In the genomic region with DNA sequence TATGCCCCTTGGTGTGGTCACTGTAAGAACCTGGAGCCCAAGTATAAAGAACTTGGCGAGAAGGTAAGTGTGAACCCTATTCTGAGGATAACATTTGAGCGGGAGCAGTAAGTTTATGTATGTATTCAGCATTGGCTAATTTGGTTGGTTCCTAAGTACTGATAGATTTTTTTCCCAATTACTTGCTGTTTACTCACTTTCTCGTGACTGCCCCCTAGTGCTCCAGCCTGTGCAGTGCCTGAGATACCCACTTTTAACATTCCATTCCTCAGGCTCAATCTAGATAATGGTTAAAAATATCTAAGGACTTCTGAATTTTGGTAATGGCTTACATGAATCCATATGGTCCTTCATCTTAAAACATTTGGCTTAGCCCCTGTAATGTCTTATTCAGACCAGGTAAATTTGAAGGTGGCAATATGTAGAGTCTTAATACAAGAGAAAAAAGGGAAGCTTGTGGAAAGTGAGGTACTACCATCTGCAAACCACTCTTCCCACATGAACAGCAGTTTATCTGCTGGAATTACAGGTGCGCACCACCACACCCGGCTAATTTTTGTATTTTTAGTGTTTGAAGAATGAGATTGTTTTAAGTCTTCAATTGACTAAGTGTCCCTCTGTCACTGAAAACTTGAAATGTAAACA, we compare ENCODE assay signal across 8 cellular contexts. TPM values are rescaled to one million over a fixed set of nuclear protein-coding genes. Genes with fewer than 3 reads are reported as not detected.
A peak's percentile ranks its signal among the peaks of the same experiment; 100 is the strongest.
DNase-seq lines count a peak whose midpoint lies in the region; ATAC-seq and TF ChIP-seq lines count a peak whose summit lies in the region.

No MANE protein-coding gene starts in this region.

- no peak for ATAC-seq in GM19463 (IDR thresholded peaks at IDR 0.05; ENCODE audit: unreplicated experiment)

- 66 to 71% (median 67%) methylated on average over 5 of the region's 5 CpGs for WGBS in ovary, 3 donors

- TF ChIP-seq CTCF in AG10803 (conservative IDR thresholded peaks at IDR 0.05; ENCODE audit: low read length) (peak; percentile 90), GM20000 (IDR thresholded peaks at IDR 0.05; ENCODE audit: extremely low read depth, missing control alignments) (peak; percentile 93), OCI-LY3 (IDR thresholded peaks at IDR 0.05; ENCODE audit: low read depth, low read length) (peak; percentile 82), fibroblast of the aortic adventitia (IDR thresholded peaks at IDR 0.05; ENCODE audit: insufficient read depth, low read length) (peak; percentile 91), ovary (IDR thresholded peaks at IDR 0.05) (peak; percentile 26 to 44 (median 36))

- no peak for TF ChIP-seq EP300 in ovary (IDR thresholded peaks at IDR 0.05)

- H3K4me2 ChIP-seq in OCI-LY3 (ENCODE audit: low read length): no peak overlapping the region

- H3K27ac ChIP-seq in OCI-LY3 (ENCODE audit: low read length) (no peak overlapping the region), ovary (no peak overlapping the region)

- no peak overlapping the region for H3K9ac ChIP-seq in OCI-LY3 (ENCODE audit: low read length)

- H3K4me3 ChIP-seq in AG10803 (ENCODE audit: low read length) (no peak overlapping the region), OCI-LY3 (ENCODE audit: low read length) (no peak overlapping the region), fibroblast of the aortic adventitia (ENCODE audit: low read depth, low read length) (no peak overlapping the region), ovary (no peak overlapping the region)

- H3K4me1 ChIP-seq in OCI-LY3 (ENCODE audit: low read length) (no peaks in the 10 kb centered on the region), ovary (ENCODE audit: insufficient read depth) (no peaks in the 10 kb centered on the region)

- intact Hi-C loops in ovary (cut with DNase I): no loop called here

- no peak for TF ChIP-seq POLR2A in ovary (IDR thresholded peaks at IDR 0.05)

- H3K9me3 ChIP-seq in OCI-LY3 (ENCODE audit: insufficient read depth, low read length): no peaks in the 10 kb centered on the region
- H3K9me3 ChIP-seq in ovary: no peaks in the 10 kb centered on the region

- DNase-seq in AG10803 (ENCODE audit: low read depth): peak; percentile 65
- peak; percentile 47 for DNase-seq in GM20000 (ENCODE audit: low spot score)
- DNase-seq in activated T-cell treated with anti-CD3 and anti-CD28 coated beads for 48 hours (ENCODE audit: low read depth): peak; percentile 45
- DNase-seq in fibroblast of the aortic adventitia (ENCODE audit: low read depth): peak; percentile 78
- DNase-seq in ovary: peak in 3 of 5 donors; percentile 54 to 66 (median 59)
- no peak for DNase-seq in DMS79 treated with DMSO at 0.1 percent for 48 hours (lab: John Stamatoyannopoulos, UW)

- H4K20me1 ChIP-seq in OCI-LY3 (ENCODE audit: insufficient read depth, low read length): peaks cover 37% of the 10 kb centered on the region; the same call in 1 of the 2 replicates

- H2AFZ ChIP-seq in OCI-LY3 (ENCODE audit: low read depth, low read length): no peak overlapping the region

- no peaks in the 10 kb centered on the region for H3K79me2 ChIP-seq in OCI-LY3 (ENCODE audit: low read length)

- H3K27me3 ChIP-seq in OCI-LY3 (ENCODE audit: low read depth, low read length) (no peaks in the 10 kb centered on the region), ovary (no peaks in the 10 kb centered on the region)

- H3K36me3 ChIP-seq in OCI-LY3 (replicated peaks; ENCODE audit: low read depth, low read length): peaks cover 75% of the 10 kb centered on the region
- H3K36me3 ChIP-seq in ovary: no peaks in the 10 kb centered on the region

RNA-seq across cellular contexts. Expression of a gene that starts 7.1 kb away (rescaled TPM):
- total RNA-seq in fibroblast of the aortic adventitia (ENCODE audit: low replicate concordance): 2.1 and 4.9 TPM in 2 replicates
- 1 to 10 TPM; 2.2 to 7.2 (median 5.5) TPM for total RNA-seq in ovary
- polyA plus RNA-seq in ovary: 1 to 10 TPM; 4.7 to 4.9 TPM

RNA-seq across cellular contexts. Expression of a gene that starts 22.4 kb away (rescaled TPM):
- 516 and 576 TPM in 2 replicates for total RNA-seq in fibroblast of the aortic adventitia (ENCODE audit: low replicate concordance)
- 100 to 1,000 TPM; 433 to 587 (median 484) TPM for total RNA-seq in ovary
- 100 to 1,000 TPM; 254 to 981 TPM for polyA plus RNA-seq in ovary

RNA-seq across cellular contexts. Expression of a gene that starts 23.5 kb away (rescaled TPM):
- 172 and 180 TPM in 2 replicates for total RNA-seq in fibroblast of the aortic adventitia (ENCODE audit: low replicate concordance)
- 100 to 1,000 TPM in 5 of 7 donors, 10 to 100 TPM in 2; 56.9 to 389 (median 260) TPM for total RNA-seq in ovary
- polyA plus RNA-seq in ovary: 100 to 1,000 TPM; 175 to 711 TPM

RNA-seq across cellular contexts. Expression of a gene that starts 30.3 kb away (rescaled TPM):
- total RNA-seq in fibroblast of the aortic adventitia (ENCODE audit: low replicate concordance): 0.18 TPM in 1 of 2 replicates, not detected in the other
- total RNA-seq in ovary: under 1 TPM in 5 of 7 donors, not detected in 2; 0.07 to 0.36 (median 0.18) TPM
- under 1 TPM in 1 of 2 donors, not detected in 1; 0.39 TPM for polyA plus RNA-seq in ovary

RNA-seq across cellular contexts. Expression of a gene that starts 30.7 kb away (rescaled TPM):
- total RNA-seq in fibroblast of the aortic adventitia (ENCODE audit: low replicate concordance) (3.7 and 16.4 TPM in 2 replicates), ovary (10 to 100 TPM in 6 of 7 donors, 1 to 10 TPM in 1; 9.1 to 20.7 (median 14.1) TPM)
- 10 to 100 TPM in 1 of 2 donors, 1 to 10 TPM in 1; 7.2 to 12.3 TPM for polyA plus RNA-seq in ovary

Comparison
In these comparisons a context has a peak if more than half of its experiments do, and no peak if none do; other contexts are left out.
1. CTCF ChIP-seq: peak in every context shown above with its lines; median percentile 93 in GM20000; 91 in fibroblast of the aortic adventitia; 90 in AG10803; 82 in OCI-LY3; 36 in ovary.